In genomic region chr19:35879770-35880317, GRCh38 we compare ENCODE assay signal across 1 cellular context.
TF ChIP-seq lines count a peak whose summit lies in the region.

No MANE protein-coding gene starts in this region.

TF ChIP-seq in K562, 482 proteins besides CTCF, POLR2A, EP300 and RAD21 (continued from another document and continues in another):
- TF ChIP-seq RNF219 (CRISPR knock-in tag; IDR thresholded peaks at IDR 0.05) (no peak), TBL1XR1 (IDR thresholded peaks at IDR 0.05; ENCODE audit: low read length in 2 of 2) (no peak), ZNF165 (CRISPR knock-in tag; IDR thresholded peaks at IDR 0.05; ENCODE audit: borderline replicate concordance) (no peak), TCF3 (CRISPR knock-in tag; IDR thresholded peaks at IDR 0.05) (0 out of 2 replicates have a peak, but pooled peaks have one; percentile 27), MXD1 (CRISPR knock-in tag; IDR thresholded peaks at IDR 0.05; ENCODE audit: borderline replicate concordance, poor library complexity, severe bottlenecking) (no peak), ZNF76 (CRISPR knock-in tag; IDR thresholded peaks at IDR 0.05; ENCODE audit: borderline replicate concordance) (no peak), ETV1 (tag; conservative IDR thresholded peaks at IDR 0.05; ENCODE audit: low read depth) (no peak), ZBTB12 (CRISPR knock-in tag; IDR thresholded peaks at IDR 0.05) (no peak), MBD1 (CRISPR knock-in tag; IDR thresholded peaks at IDR 0.05) (no peak), ZNF561 (CRISPR knock-in tag; conservative IDR thresholded peaks at IDR 0.05) (no peak), ATF1 (CRISPR knock-in tag; IDR thresholded peaks at IDR 0.05) (no peak), ATF1 (tag; IDR thresholded peaks at IDR 0.05) (peak; percentile 67), ADNP (tag; IDR thresholded peaks at IDR 0.05) (no peak), ZBTB1 (CRISPR knock-in tag; IDR thresholded peaks at IDR 0.05; ENCODE audit: borderline replicate concordance, low read depth) (no peak; the same call in 1 of the 2 replicates), PHB2 (IDR thresholded peaks at IDR 0.05; ENCODE audit: low read depth) (no peak), GTF2E2 (tag; IDR thresholded peaks at IDR 0.05) (no peak), ZNF57 (CRISPR knock-in tag; IDR thresholded peaks at IDR 0.05) (no peak), SIN3B (IDR thresholded peaks at IDR 0.05; ENCODE audit: low read depth) (no peak), RNF2 (IDR thresholded peaks at IDR 0.05) (no peak), JUN (IDR thresholded peaks at IDR 0.05; ENCODE audit: borderline replicate concordance, low read depth, low read length) (peak; percentile 49; the same call in 1 of the 2 replicates), JUN (CRISPR knock-in tag; IDR thresholded peaks at IDR 0.05; ENCODE audit: borderline replicate concordance) (no peak), ZBTB11 (CRISPR knock-in tag; IDR thresholded peaks at IDR 0.05) (peak in 1 of 3 experiments; percentile 53; a peak in 1 of 6 replicates), RBM34 (IDR thresholded peaks at IDR 0.05; ENCODE audit: borderline replicate concordance, insufficient read depth, low read length) (no peak), CBFB (CRISPR knock-in tag; IDR thresholded peaks at IDR 0.05) (0 out of 2 replicates have a peak, but pooled peaks have one; percentile 20), LEF1 (IDR thresholded peaks at IDR 0.05) (no peak), NR0B1 (IDR thresholded peaks at IDR 0.05; ENCODE audit: partially characterized antibody) (no peak), ZNF224 (CRISPR knock-in tag; IDR thresholded peaks at IDR 0.05) (peak; percentile 86), HDGF (IDR thresholded peaks at IDR 0.05) (no peak), ZKSCAN1 (IDR thresholded peaks at IDR 0.05; ENCODE audit: low read depth, low read length) (no peak), ZNF274 (IDR thresholded peaks at IDR 0.05; ENCODE audit: borderline replicate concordance, low read depth, low read length) (no peak), CTBP1 (IDR thresholded peaks at IDR 0.05; ENCODE audit: borderline replicate concordance) (peak; percentile 79), JUND (IDR thresholded peaks at IDR 0.05; ENCODE audit: borderline replicate concordance, low read depth, low read length) (peak; percentile 68), JUND (tag; IDR thresholded peaks at IDR 0.05; ENCODE audit: borderline replicate concordance, low read depth, low read length) (peak; percentile 21; the same call in 1 of the 3 replicates), HLTF (IDR thresholded peaks at IDR 0.05) (no peak), CREBBP (IDR thresholded peaks at IDR 0.05; ENCODE audit: low read depth, low read length) (no peak), SETDB1 (IDR thresholded peaks at IDR 0.05; ENCODE audit: low read length) (no peak), KLF10 (CRISPR knock-in tag; IDR thresholded peaks at IDR 0.05) (no peak), SMC3 (conservative IDR thresholded peaks at IDR 0.05; ENCODE audit: insufficient read depth, low read depth, low read length) (no peak), PRPF4 (IDR thresholded peaks at IDR 0.05; ENCODE audit: insufficient read depth, low read depth, low read length, poor library complexity, severe bottlenecking) (no peak), CHD2 (IDR thresholded peaks at IDR 0.05; ENCODE audit: low read depth, low read length) (no peak), CEBPG (CRISPR knock-in tag; IDR thresholded peaks at IDR 0.05) (no peak), CEBPG (tag; conservative IDR thresholded peaks at IDR 0.05 in 1 of 2, IDR thresholded peaks at IDR 0.05 in 1 of 2) (no peak), RBM39 (optimal IDR thresholded peaks at IDR 0.05; ENCODE audit: low read depth, low read length) (no peak), MIER1 (IDR thresholded peaks at IDR 0.05; ENCODE audit: low read depth) (peak; percentile 99), ZNF384 (IDR thresholded peaks at IDR 0.05; ENCODE audit: low read depth, low read length) (peak; percentile 48), SMARCA4 (IDR thresholded peaks at IDR 0.05) (no peak), BRF1 (IDR thresholded peaks at IDR 0.05; ENCODE audit: borderline replicate concordance, extremely low read depth, insufficient read length) (no peak)
- TF ChIP-seq, protein P1, sequence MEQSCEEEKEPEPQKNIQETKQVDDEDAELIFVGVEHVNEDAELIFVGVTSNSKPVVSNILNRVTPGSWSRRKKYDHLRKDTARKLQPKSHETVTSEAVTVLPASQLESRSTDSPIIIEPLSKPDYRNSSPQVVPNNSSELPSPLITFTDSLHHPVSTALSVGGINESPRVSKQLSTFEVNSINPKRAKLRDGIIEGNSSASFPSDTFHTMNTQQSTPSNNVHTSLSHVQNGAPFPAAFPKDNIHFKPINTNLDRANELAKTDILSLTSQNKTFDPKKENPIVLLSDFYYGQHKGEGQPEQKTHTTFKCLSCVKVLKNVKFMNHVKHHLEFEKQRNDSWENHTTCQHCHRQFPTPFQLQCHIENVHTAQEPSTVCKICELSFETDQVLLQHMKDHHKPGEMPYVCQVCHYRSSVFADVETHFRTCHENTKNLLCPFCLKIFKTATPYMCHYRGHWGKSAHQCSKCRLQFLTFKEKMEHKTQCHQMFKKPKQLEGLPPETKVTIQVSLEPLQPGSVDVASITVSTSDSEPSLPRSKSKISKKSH (CRISPR knock-in tag; IDR thresholded peaks at IDR 0.05): no peak
- TF ChIP-seq, protein P2, sequence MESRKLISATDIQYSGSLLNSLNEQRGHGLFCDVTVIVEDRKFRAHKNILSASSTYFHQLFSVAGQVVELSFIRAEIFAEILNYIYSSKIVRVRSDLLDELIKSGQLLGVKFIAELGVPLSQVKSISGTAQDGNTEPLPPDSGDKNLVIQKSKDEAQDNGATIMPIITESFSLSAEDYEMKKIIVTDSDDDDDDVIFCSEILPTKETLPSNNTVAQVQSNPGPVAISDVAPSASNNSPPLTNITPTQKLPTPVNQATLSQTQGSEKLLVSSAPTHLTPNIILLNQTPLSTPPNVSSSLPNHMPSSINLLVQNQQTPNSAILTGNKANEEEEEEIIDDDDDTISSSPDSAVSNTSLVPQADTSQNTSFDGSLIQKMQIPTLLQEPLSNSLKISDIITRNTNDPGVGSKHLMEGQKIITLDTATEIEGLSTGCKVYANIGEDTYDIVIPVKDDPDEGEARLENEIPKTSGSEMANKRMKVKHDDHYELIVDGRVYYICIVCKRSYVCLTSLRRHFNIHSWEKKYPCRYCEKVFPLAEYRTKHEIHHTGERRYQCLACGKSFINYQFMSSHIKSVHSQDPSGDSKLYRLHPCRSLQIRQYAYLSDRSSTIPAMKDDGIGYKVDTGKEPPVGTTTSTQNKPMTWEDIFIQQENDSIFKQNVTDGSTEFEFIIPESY (CRISPR knock-in tag; IDR thresholded peaks at IDR 0.05): peak; percentile 83
- TF ChIP-seq, protein P3, sequence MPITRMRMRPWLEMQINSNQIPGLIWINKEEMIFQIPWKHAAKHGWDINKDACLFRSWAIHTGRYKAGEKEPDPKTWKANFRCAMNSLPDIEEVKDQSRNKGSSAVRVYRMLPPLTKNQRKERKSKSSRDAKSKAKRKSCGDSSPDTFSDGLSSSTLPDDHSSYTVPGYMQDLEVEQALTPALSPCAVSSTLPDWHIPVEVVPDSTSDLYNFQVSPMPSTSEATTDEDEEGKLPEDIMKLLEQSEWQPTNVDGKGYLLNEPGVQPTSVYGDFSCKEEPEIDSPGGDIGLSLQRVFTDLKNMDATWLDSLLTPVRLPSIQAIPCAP (CRISPR knock-in tag; IDR thresholded peaks at IDR 0.05; ENCODE audit: borderline replicate concordance): peak; percentile 71; the same call in 1 of the 2 replicates
- TF ChIP-seq, protein P4, sequence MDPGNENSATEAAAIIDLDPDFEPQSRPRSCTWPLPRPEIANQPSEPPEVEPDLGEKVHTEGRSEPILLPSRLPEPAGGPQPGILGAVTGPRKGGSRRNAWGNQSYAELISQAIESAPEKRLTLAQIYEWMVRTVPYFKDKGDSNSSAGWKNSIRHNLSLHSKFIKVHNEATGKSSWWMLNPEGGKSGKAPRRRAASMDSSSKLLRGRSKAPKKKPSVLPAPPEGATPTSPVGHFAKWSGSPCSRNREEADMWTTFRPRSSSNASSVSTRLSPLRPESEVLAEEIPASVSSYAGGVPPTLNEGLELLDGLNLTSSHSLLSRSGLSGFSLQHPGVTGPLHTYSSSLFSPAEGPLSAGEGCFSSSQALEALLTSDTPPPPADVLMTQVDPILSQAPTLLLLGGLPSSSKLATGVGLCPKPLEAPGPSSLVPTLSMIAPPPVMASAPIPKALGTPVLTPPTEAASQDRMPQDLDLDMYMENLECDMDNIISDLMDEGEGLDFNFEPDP (CRISPR knock-in tag; IDR thresholded peaks at IDR 0.05): no peak
